In genomic region chr14:100020623-100021022, GRCh38 we compare ENCODE assay signal across 1 cellular context.
A peak's percentile ranks its signal among the peaks of the same experiment; 100 is the strongest.
TF ChIP-seq lines count a peak whose summit lies in the region.

No MANE protein-coding gene starts in this region.

TF ChIP-seq in HepG2, 621 proteins besides CTCF, POLR2A, EP300 and RAD21 (continued from another document and continues in another):
- peak; percentile 18; the same call in 1 of the 2 replicates for TF ChIP-seq HOMEZ (CRISPR knock-in tag; IDR thresholded peaks at IDR 0.05; ENCODE audit: low read depth)
- TF ChIP-seq TCF7L2 (IDR thresholded peaks at IDR 0.05; ENCODE audit: low read depth, low read length) = no peak
- peak; percentile 64; the same call in 1 of the 2 replicates for TF ChIP-seq ETV5 (CRISPR knock-in tag; IDR thresholded peaks at IDR 0.05; ENCODE audit: borderline replicate concordance)
- TF ChIP-seq CEBPG (CRISPR knock-in tag; IDR thresholded peaks at IDR 0.05) = no peak
- no peak for TF ChIP-seq ZNF276 (CRISPR knock-in tag; IDR thresholded peaks at IDR 0.05; ENCODE audit: low read depth)
- TF ChIP-seq CENPX (CRISPR knock-in tag; IDR thresholded peaks at IDR 0.05) = no peak
- peak; percentile 18; the same call in 1 of the 2 replicates for TF ChIP-seq HMG20A (CRISPR knock-in tag; IDR thresholded peaks at IDR 0.05; ENCODE audit: borderline replicate concordance)
- TF ChIP-seq FOXA1 (IDR thresholded peaks at IDR 0.05) = no peak
- 0 out of 2 replicates have a peak, but pooled peaks have one; percentile 6 for TF ChIP-seq FOXA1 (CRISPR knock-in tag; IDR thresholded peaks at IDR 0.05)
- no peak for TF ChIP-seq ZNF549 (CRISPR knock-in tag; IDR thresholded peaks at IDR 0.05)
- TF ChIP-seq XBP1 (CRISPR knock-in tag; IDR thresholded peaks at IDR 0.05) = no peak
- TF ChIP-seq SOX6 (IDR thresholded peaks at IDR 0.05) = no peak
- peak; percentile 85 for TF ChIP-seq SOX6 (CRISPR knock-in tag; IDR thresholded peaks at IDR 0.05)
- TF ChIP-seq TBL1XR1 (IDR thresholded peaks at IDR 0.05; ENCODE audit: borderline replicate concordance, low read length, partially characterized antibody) = no peak
- TF ChIP-seq ZSCAN9 (CRISPR knock-in tag; IDR thresholded peaks at IDR 0.05; ENCODE audit: borderline replicate concordance) = no peak
- no peak for TF ChIP-seq SALL2 (CRISPR knock-in tag; IDR thresholded peaks at IDR 0.05)
- no peak for TF ChIP-seq ZNF33B (CRISPR knock-in tag; IDR thresholded peaks at IDR 0.05)
- TF ChIP-seq LCORL (IDR thresholded peaks at IDR 0.05) = no peak
- TF ChIP-seq LCORL (CRISPR knock-in tag; IDR thresholded peaks at IDR 0.05) = no peak
- no peak for TF ChIP-seq PBX2 (CRISPR knock-in tag; IDR thresholded peaks at IDR 0.05)
- TF ChIP-seq PLSCR1 (CRISPR knock-in tag; IDR thresholded peaks at IDR 0.05; ENCODE audit: borderline replicate concordance) = no peak
- TF ChIP-seq RFXAP (CRISPR knock-in tag; IDR thresholded peaks at IDR 0.05; ENCODE audit: borderline replicate concordance) = no peak
- no peak for TF ChIP-seq HOXA5 (CRISPR knock-in tag; IDR thresholded peaks at IDR 0.05)
- no peak for TF ChIP-seq MXI1 (IDR thresholded peaks at IDR 0.05; ENCODE audit: borderline replicate concordance, low read depth, low read length)
- no peak for TF ChIP-seq ZNF598 (CRISPR knock-in tag; IDR thresholded peaks at IDR 0.05; ENCODE audit: borderline replicate concordance)
- TF ChIP-seq NFKB2 (CRISPR knock-in tag; IDR thresholded peaks at IDR 0.05; ENCODE audit: borderline replicate concordance) = no peak
- TF ChIP-seq ISL2 (CRISPR knock-in tag; IDR thresholded peaks at IDR 0.05) = no peak
- TF ChIP-seq ZNF724P (CRISPR knock-in tag; IDR thresholded peaks at IDR 0.05; ENCODE audit: borderline replicate concordance) = no peak
- TF ChIP-seq HINFP (CRISPR knock-in tag; IDR thresholded peaks at IDR 0.05; ENCODE audit: low read depth) = no peak
- peak; percentile 12; the same call in 1 of the 2 replicates for TF ChIP-seq SALL1 (CRISPR knock-in tag; IDR thresholded peaks at IDR 0.05)
- no peak for TF ChIP-seq ZNF367 (CRISPR knock-in tag; IDR thresholded peaks at IDR 0.05; ENCODE audit: borderline replicate concordance)
- no peak for TF ChIP-seq SRF (IDR thresholded peaks at IDR 0.05; ENCODE audit: low read depth, low read length)
- TF ChIP-seq ZNF44 (CRISPR knock-in tag; IDR thresholded peaks at IDR 0.05) = no peak
- TF ChIP-seq ELF3 (CRISPR knock-in tag; IDR thresholded peaks at IDR 0.05) = 0 out of 2 replicates have a peak, but pooled peaks have one; percentile 35
- no peak for TF ChIP-seq ZNF569 (CRISPR knock-in tag; IDR thresholded peaks at IDR 0.05; ENCODE audit: borderline replicate concordance)
- no peak for TF ChIP-seq RERE (CRISPR knock-in tag; IDR thresholded peaks at IDR 0.05; ENCODE audit: low read depth)
- TF ChIP-seq CERS6 (CRISPR knock-in tag; IDR thresholded peaks at IDR 0.05) = no peak
- no peak for TF ChIP-seq AGO1 (IDR thresholded peaks at IDR 0.05; ENCODE audit: low read depth, low read length, poor library complexity, severe bottlenecking)
- TF ChIP-seq PPARG (CRISPR knock-in tag; conservative IDR thresholded peaks at IDR 0.05) = 0 out of 2 replicates have a peak, but pooled peaks have one; percentile 36
- TF ChIP-seq ZUFSP (CRISPR knock-in tag; IDR thresholded peaks at IDR 0.05; ENCODE audit: borderline replicate concordance) = no peak
- no peak for TF ChIP-seq ZNF563 (CRISPR knock-in tag; IDR thresholded peaks at IDR 0.05)
- no peak for TF ChIP-seq ZNF124 (CRISPR knock-in tag; IDR thresholded peaks at IDR 0.05)
- no peak for TF ChIP-seq FOXP1 (IDR thresholded peaks at IDR 0.05)
- TF ChIP-seq FOXP1 (CRISPR knock-in tag; IDR thresholded peaks at IDR 0.05) = 0 out of 2 replicates have a peak, but pooled peaks have one; percentile 20
- no peak for TF ChIP-seq ZBTB2 (CRISPR knock-in tag; IDR thresholded peaks at IDR 0.05; ENCODE audit: low read depth)
- TF ChIP-seq ZNF501 (CRISPR knock-in tag; IDR thresholded peaks at IDR 0.05) = no peak
- TF ChIP-seq MLLT10 (CRISPR knock-in tag; IDR thresholded peaks at IDR 0.05) = no peak
- no peak for TF ChIP-seq ZNF326 (CRISPR knock-in tag; IDR thresholded peaks at IDR 0.05; ENCODE audit: borderline replicate concordance)
- TF ChIP-seq IRF9 (CRISPR knock-in tag; IDR thresholded peaks at IDR 0.05; ENCODE audit: borderline replicate concordance) = no peak
- TF ChIP-seq SMYD3 (CRISPR knock-in tag; IDR thresholded peaks at IDR 0.05) = no peak
- TF ChIP-seq MTF2 (CRISPR knock-in tag; IDR thresholded peaks at IDR 0.05; ENCODE audit: borderline replicate concordance) = no peak
- TF ChIP-seq HCFC1 (IDR thresholded peaks at IDR 0.05; ENCODE audit: low read depth, low read length) = no peak
- peak; percentile 58 for TF ChIP-seq SOX13 (IDR thresholded peaks at IDR 0.05)
- peak in 1 of 2 experiments; percentile 90; a peak in 2 of 4 replicates for TF ChIP-seq SOX13 (CRISPR knock-in tag; conservative IDR thresholded peaks at IDR 0.05 in 1 of 2, IDR thresholded peaks at IDR 0.05 in 1 of 2)
- no peak for TF ChIP-seq ZEB1 (IDR thresholded peaks at IDR 0.05; ENCODE audit: insufficient replicate concordance, low read depth)
